In genomic region chr11:70377645-70378044, GRCh38 we compare ENCODE assay signal across 24 cellular contexts. TPM values are rescaled to one million over a fixed set of nuclear protein-coding genes. Genes with fewer than 3 reads are reported as not detected.
DNase-seq lines count a peak whose midpoint lies in the region; ATAC-seq, FAIRE-seq and TF ChIP-seq lines count a peak whose summit lies in the region.
"Had no signal": no experiment of that assay in that cellular context is flagged by ENCODE, and none has a peak within 500 bp of the region (broad histone marks: within the 10 kb centered on the region; RNA-seq: fewer than 3 reads in every experiment).

No MANE protein-coding gene starts in this region.

- no peaks in the 10 kb centered on the region for H3K27me3 ChIP-seq in Caco-2 (replicated peaks; ENCODE audit: control insufficient read depth, insufficient read depth, low read length)
- H3K27me3 ChIP-seq: BLaER1 had no signal

- POLR2A ChIA-PET in Caco-2 (lab: Charles Lee) = interaction anchor here (0.6 kb wide), 1 partner anchor 115 kb away, joined by 13 read pairs; no protein-coding TSS in a partner anchor

- TF ChIP-seq POLR2A in GM12891 (IDR thresholded peaks at IDR 0.05; ENCODE audit: low read depth, low read length) = no peak

- FAIRE-seq in GM12891 (lab: Jason Lieb, UNC) = no peak
- FAIRE-seq: A204.1, D721Med, GM12878, GM18507, H1 had no signal

- no TSS peak for BruUV-seq in Caco-2 (replicated peaks; lab: Mats Ljungman, UMichigan)

- CTCF ChIA-PET in Caco-2 (lab: Charles Lee) = no interaction called here

- H3K36me3 Mint-ChIP-seq in Caco-2 (ENCODE audit: insufficient read depth, unreplicated experiment) (peaks cover 94% of the 10 kb centered on the region), nephron progenitor cell (ENCODE audit: low read depth) (peaks cover 74% of the 10 kb centered on the region)

- H3K4me1 Mint-ChIP-seq in Caco-2 (ENCODE audit: low read depth, unreplicated experiment) (peaks cover 23% of the 10 kb centered on the region), nephron progenitor cell (peaks cover 9% of the 10 kb centered on the region)
- H3K4me1 Mint-ChIP-seq: B cell; CD4-positive, CD25-positive, alpha-beta regulatory T cell had no signal

- H3K4me3 Mint-ChIP-seq in Caco-2 (ENCODE audit: unreplicated experiment) (no peak overlapping the region), nephron progenitor cell (no peak overlapping the region)
- H3K4me3 Mint-ChIP-seq: B cell; CD4-positive, CD25-positive, alpha-beta regulatory T cell; CD8-positive, alpha-beta T cell had no signal

- no peak for TF ChIP-seq CTCF in Caco-2 (IDR thresholded peaks at IDR 0.05; ENCODE audit: insufficient read depth in 1 of 2, low read depth in 1 of 2, low read length in 1 of 2, severe bottlenecking in 1 of 2, unreplicated experiment in 1 of 2)
- TF ChIP-seq CTCF in nephron progenitor cell (IDR thresholded peaks at IDR 0.05) = no peak

- DNase-seq in Caco-2 = peak in 1 of 2 experiments; percentile 17
- DNase-seq in amniotic epithelial cell (ENCODE audit: low read depth) = peak; percentile 63
- DNase-seq in fibroblast of gingiva (ENCODE audit: low read depth) = peak; percentile 33
- no peak for DNase-seq in nephron progenitor cell
- DNase-seq in GM12891 (ENCODE audit: insufficient read length, low spot score) = no peak
- DNase-seq: CD4-positive, CD25-positive, alpha-beta regulatory T cell; CD8-positive, alpha-beta T cell; DMS 273 treated with DMSO at 0.1 percent for 48 hours; DMS79; EL; GDM1; GM23248; H7; HCEC 1CT had no signal

- H3K4me3 ChIP-seq in Caco-2 (ENCODE audit: low read depth, low read length) = no peak overlapping the region
- H3K4me3 ChIP-seq: BLaER1, GM12878, GM23248 had no signal

- H3K27me3 Mint-ChIP-seq in Caco-2 (ENCODE audit: insufficient read depth, unreplicated experiment) (no peaks in the 10 kb centered on the region), nephron progenitor cell (ENCODE audit: low read depth, poor library complexity) (no peaks in the 10 kb centered on the region)
- H3K27me3 Mint-ChIP-seq: B cell; CD4-positive, CD25-positive, alpha-beta regulatory T cell had no signal

- peaks cover 11% of the 10 kb centered on the region for H3K4me1 ChIP-seq in Caco-2
- H3K4me1 ChIP-seq: BLaER1 had no signal

- H3K27ac Mint-ChIP-seq in Caco-2 (ENCODE audit: unreplicated experiment) (peak overlapping the region; percentile 33), nephron progenitor cell (peak overlapping the region; percentile 48)
- H3K27ac Mint-ChIP-seq: B cell had no signal

- peaks cover 8% of the 10 kb centered on the region for H3K36me3 ChIP-seq in Caco-2 (ENCODE audit: control insufficient read depth, insufficient read depth, low read length)

- no peaks in the 10 kb centered on the region for H3K9me3 Mint-ChIP-seq in Caco-2 (ENCODE audit: unreplicated experiment)
- no peaks in the 10 kb centered on the region for H3K9me3 Mint-ChIP-seq in nephron progenitor cell
- H3K9me3 Mint-ChIP-seq: CD4-positive, CD25-positive, alpha-beta regulatory T cell; CD8-positive, alpha-beta T cell had no signal

- ATAC-seq in GM18861 (IDR thresholded peaks at IDR 0.05; ENCODE audit: unreplicated experiment) (no peak), HG02642 (IDR thresholded peaks at IDR 0.05; ENCODE audit: poor library complexity, unreplicated experiment) (no peak), GM19328 (IDR thresholded peaks at IDR 0.05; ENCODE audit: unreplicated experiment) (no peak)
- ATAC-seq: CD8-positive, alpha-beta T cell; GM12878 had no signal

- H3K9me3 ChIP-seq in Caco-2 = no peaks in the 10 kb centered on the region
- H3K9me3 ChIP-seq: BLaER1 had no signal

- intact Hi-C loops in Caco-2 (cut with micrococcal nuclease; ENCODE audit: unreplicated experiment) = no loop called here

TF ChIP-seq in GM12891, 5 proteins besides CTCF, POLR2A, EP300 and RAD21:
- TF ChIP-seq SPI1 (IDR thresholded peaks at IDR 0.05; ENCODE audit: low read depth, low read length) = no peak
- no peak for TF ChIP-seq POU2F2 (IDR thresholded peaks at IDR 0.05; ENCODE audit: low read depth, low read length)
- TF ChIP-seq PAX5 (IDR thresholded peaks at IDR 0.05; ENCODE audit: insufficient read depth, low read length, severe bottlenecking) = no peak
- no peak for TF ChIP-seq TAF1 (IDR thresholded peaks at IDR 0.05; ENCODE audit: low read depth, low read length)
- TF ChIP-seq POLR2AphosphoS5 (IDR thresholded peaks at IDR 0.05; ENCODE audit: low read depth, low read length) = no peak

RNA-seq across cellular contexts. Expression of gene CTTN, which starts 20.7 kb away (rescaled TPM):
- total RNA-seq in Caco-2 (2022) = 502 and 510 TPM in 2 replicates
- polyA plus RNA-seq in GM12891 (2012; ENCODE audit: low read depth, missing spikeins) = 27.9 TPM
- total RNA-seq: B cell had no signal

Comparison
In these comparisons a context has a peak if more than half of its experiments do, and no peak if none do; other contexts are left out.
1. DNase-seq: peak in amniotic epithelial cell (single experiment) and fibroblast of gingiva (single experiment); none in nephron progenitor cell (single experiment) and GM12891 (single experiment).